In the genomic region with DNA sequence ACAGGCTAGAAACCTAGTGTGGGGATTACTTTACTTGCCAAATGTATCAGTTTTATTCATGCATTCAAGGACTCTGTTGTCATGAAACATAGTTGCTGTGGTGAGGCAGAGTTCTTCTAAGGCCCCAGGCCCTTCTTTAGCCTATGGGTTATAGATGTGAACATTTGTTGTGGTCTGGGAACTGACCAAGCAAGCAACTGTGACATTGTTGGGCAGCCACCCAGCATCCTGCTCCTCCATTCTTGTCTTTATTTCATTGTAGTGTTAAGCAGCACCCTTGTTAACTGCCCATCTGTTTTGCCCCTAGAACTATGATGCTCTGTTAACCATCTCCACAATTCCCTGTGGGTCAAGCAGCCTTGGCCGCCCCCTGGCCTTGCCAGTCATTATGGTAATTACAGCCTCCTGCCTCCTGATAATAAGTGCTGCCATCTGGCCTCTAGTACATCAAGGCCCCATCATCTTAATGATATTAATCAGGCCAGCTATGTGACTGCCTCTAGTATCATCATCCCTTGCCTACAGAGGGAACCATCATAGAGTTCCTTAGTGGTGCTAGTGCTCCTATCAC, we compare ENCODE assay signal across 34 cellular contexts. TPM values are rescaled to one million over a fixed set of nuclear protein-coding genes. Genes with fewer than 3 reads are reported as not detected.
A peak's percentile ranks its signal among the peaks of the same experiment; 100 is the strongest.
DNase-seq lines count a peak whose midpoint lies in the region; ATAC-seq and TF ChIP-seq lines count a peak whose summit lies in the region.
"Had no signal": no experiment of that assay in that cellular context is flagged by ENCODE, and none has a peak within 500 bp of the region (broad histone marks: within the 10 kb centered on the region; RNA-seq: fewer than 3 reads in every experiment).

No MANE protein-coding gene starts in this region.

- no peak overlapping the region for H3K4me3 Mint-ChIP-seq in activated CD4-positive, alpha-beta T cell treated with anti-CD3 and anti-CD28 coated beads for 36 hours
- no peak overlapping the region for H3K4me3 Mint-ChIP-seq in CD4-positive, alpha-beta T cell
- H3K4me3 Mint-ChIP-seq: activated CD4-positive, alpha-beta T cell treated with anti-CD3 and anti-CD28 coated beads, Interleukin-2, amount 10 ng/mL, durations not matched to agents 7 days and 5 days; activated naive CD8-positive, alpha-beta T cell treated with anti-CD3 and anti-CD28 coated beads for 36 hours; IgD-negative memory B cell had no signal

- peak; percentile 96 for DNase-seq in NCI-H82 (lab: John Stamatoyannopoulos, UW)
- peak; percentile 14 for DNase-seq in foreskin melanocyte
- peak; percentile 46 for DNase-seq in skeletal muscle cell (ENCODE audit: low read depth)
- no peak for DNase-seq in activated CD4-positive, alpha-beta T cell treated with anti-CD3 and anti-CD28 coated beads for 36 hours
- DNase-seq in CD4-positive, alpha-beta T cell, result no peak
- no peak for DNase-seq in SIG-M5 treated with dmso at 0.1 percent for 504 hours (lab: John Stamatoyannopoulos, UW; ENCODE audit: unreplicated experiment)
- DNase-seq: activated CD4-positive, alpha-beta T cell treated with anti-CD3 and anti-CD28 coated beads, Interleukin-2, amount 10 ng/mL, durations not matched to agents 7 days and 5 days; activated effector memory CD4-positive, alpha-beta T cell treated with Interleukin-2 at 50 U/mL for 16 hours; activated naive CD8-positive, alpha-beta T cell treated with anti-CD3 and anti-CD28 coated beads for 36 hours; activated T-cell treated with anti-CD3 and anti-CD28 coated beads, Interleukin-2, amount 50 U/mL, for 1 hour; anterior cingulate cortex; C1 segment of cervical spinal cord; Caco-2; colonic mucosa; DND-41; effector CD8-positive, alpha-beta T cell; GF-D8; GOT3; left ventricle myocardium inferior; NCI-H1048; NCI-H187 treated with DMSO at 0.1 percent for 48 hours; NCI-H2171; NCI-H526; PC-9; right lobe of liver; Right ventricle myocardium superior; stimulated activated CD4-positive, alpha-beta T cell treated with anti-CD3 and anti-CD28 coated beads, Interleukin-4, amount 100 ng/mL, for 4 hours; T-helper 9 cell; tibial artery had no signal

- H3K4me1 Mint-ChIP-seq in activated CD4-positive, alpha-beta T cell treated with anti-CD3 and anti-CD28 coated beads for 36 hours, result no peaks in the 10 kb centered on the region
- H3K4me1 Mint-ChIP-seq in CD4-positive, alpha-beta T cell (ENCODE audit: low read depth), result no peaks in the 10 kb centered on the region
- H3K4me1 Mint-ChIP-seq: activated CD4-positive, alpha-beta T cell treated with anti-CD3 and anti-CD28 coated beads, Interleukin-2, amount 10 ng/mL, durations not matched to agents 7 days and 5 days; activated naive CD8-positive, alpha-beta T cell treated with anti-CD3 and anti-CD28 coated beads for 36 hours; IgD-negative memory B cell had no signal

- no peak overlapping the region for H3K27ac ChIP-seq in CD4-positive, alpha-beta T cell (ENCODE audit: low read depth, low read length)
- H3K27ac ChIP-seq: cardiac muscle cell, colonic mucosa, epithelial cell of prostate, left ventricle myocardium inferior, PC-9, right lobe of liver, tibial artery, VCaP had no signal

- intact Hi-C loops in activated CD4-positive, alpha-beta T cell treated with anti-CD3 and anti-CD28 coated beads for 36 hours (cut with DNase I, micrococcal nuclease), result no loop called here
- intact Hi-C loops in CD4-positive, alpha-beta T cell (cut with DNase I, micrococcal nuclease), result no loop called here

- no peaks in the 10 kb centered on the region for H3K9me3 ChIP-seq in CD4-positive, alpha-beta T cell (ENCODE audit: control insufficient read depth, low read length)
- H3K9me3 ChIP-seq: Caco-2, colonic mucosa, left ventricle myocardium inferior, right lobe of liver, tibial artery had no signal

- POLR2A ChIA-PET in activated CD4-positive, alpha-beta T cell treated with anti-CD3 and anti-CD28 coated beads for 36 hours (lab: Charles Lee), result no interaction called here
- POLR2A ChIA-PET in CD4-positive, alpha-beta T cell (lab: Charles Lee), result no interaction called here

- no peak overlapping the region for H3K27ac Mint-ChIP-seq in activated CD4-positive, alpha-beta T cell treated with anti-CD3 and anti-CD28 coated beads for 36 hours
- H3K27ac Mint-ChIP-seq in CD4-positive, alpha-beta T cell, result no peak overlapping the region
- H3K27ac Mint-ChIP-seq: activated CD4-positive, alpha-beta T cell treated with anti-CD3 and anti-CD28 coated beads, Interleukin-2, amount 10 ng/mL, durations not matched to agents 7 days and 5 days; activated naive CD8-positive, alpha-beta T cell treated with anti-CD3 and anti-CD28 coated beads for 36 hours; IgD-negative memory B cell had no signal

- ATAC-seq in GM18511 (IDR thresholded peaks at IDR 0.05; ENCODE audit: unreplicated experiment), result peak; percentile 55
- no peak for ATAC-seq in activated CD4-positive, alpha-beta T cell treated with anti-CD3 and anti-CD28 coated beads for 36 hours
- no peak for ATAC-seq in CD4-positive, alpha-beta T cell (ENCODE audit: poor library complexity)
- ATAC-seq: right lobe of liver had no signal

- no peaks in the 10 kb centered on the region for H3K27me3 Mint-ChIP-seq in activated CD4-positive, alpha-beta T cell treated with anti-CD3 and anti-CD28 coated beads for 36 hours
- no peaks in the 10 kb centered on the region for H3K27me3 Mint-ChIP-seq in CD4-positive, alpha-beta T cell
- H3K27me3 Mint-ChIP-seq: activated CD4-positive, alpha-beta T cell treated with anti-CD3 and anti-CD28 coated beads, Interleukin-2, amount 10 ng/mL, durations not matched to agents 7 days and 5 days; activated naive CD8-positive, alpha-beta T cell treated with anti-CD3 and anti-CD28 coated beads for 36 hours had no signal

- no peaks in the 10 kb centered on the region for H3K9me3 Mint-ChIP-seq in activated CD4-positive, alpha-beta T cell treated with anti-CD3 and anti-CD28 coated beads for 36 hours (ENCODE audit: low read depth)
- H3K9me3 Mint-ChIP-seq in CD4-positive, alpha-beta T cell, result no peaks in the 10 kb centered on the region
- H3K9me3 Mint-ChIP-seq: activated CD4-positive, alpha-beta T cell treated with anti-CD3 and anti-CD28 coated beads, Interleukin-2, amount 10 ng/mL, durations not matched to agents 7 days and 5 days; activated naive CD8-positive, alpha-beta T cell treated with anti-CD3 and anti-CD28 coated beads for 36 hours had no signal

- CTCF ChIA-PET in activated CD4-positive, alpha-beta T cell treated with anti-CD3 and anti-CD28 coated beads for 36 hours (lab: Charles Lee), result interaction anchor here (0.6 kb wide), 1 partner anchor 1026 kb away, joined by 3 read pairs; no protein-coding TSS in a partner anchor
- CTCF ChIA-PET in CD4-positive, alpha-beta T cell (lab: Charles Lee), result no interaction called here

- H3K27me3 ChIP-seq in CD4-positive, alpha-beta T cell (ENCODE audit: control insufficient read depth, insufficient read depth, low read length), result no peaks in the 10 kb centered on the region
- H3K27me3 ChIP-seq: cardiac muscle cell, colonic mucosa, right lobe of liver, tibial artery had no signal

- H3K4me3 ChIP-seq in skeletal muscle cell (ENCODE audit: low read depth, low read length), result no peak overlapping the region
- H3K4me3 ChIP-seq: cardiac muscle cell, colonic mucosa, left ventricle myocardium inferior, PC-9, right lobe of liver, tibial artery had no signal

- H3K36me3 Mint-ChIP-seq in activated CD4-positive, alpha-beta T cell treated with anti-CD3 and anti-CD28 coated beads for 36 hours (ENCODE audit: low read depth), result no peaks in the 10 kb centered on the region
- H3K36me3 Mint-ChIP-seq in CD4-positive, alpha-beta T cell (ENCODE audit: low read depth), result no peaks in the 10 kb centered on the region
- H3K36me3 Mint-ChIP-seq: activated naive CD8-positive, alpha-beta T cell treated with anti-CD3 and anti-CD28 coated beads for 36 hours; IgD-negative memory B cell had no signal

- TF ChIP-seq CTCF in CD4-positive, alpha-beta T cell (IDR thresholded peaks at IDR 0.05), result no peak

RNA-seq across cellular contexts. Expression of a gene that starts 12.2 kb away (rescaled TPM):
- 10 to 100 TPM; 27.9 to 29.6 TPM for total RNA-seq in activated CD4-positive, alpha-beta T cell treated with anti-CD3 and anti-CD28 coated beads for 36 hours
- 10 to 100 TPM; 56.6 to 58.6 TPM for total RNA-seq in CD4-positive, alpha-beta T cell

Comparison
In these comparisons a context has a peak if more than half of its experiments do, and no peak if none do; other contexts are left out.
1. DNase-seq: peak in NCI-H82 (single experiment), foreskin melanocyte (single experiment) and skeletal muscle cell (single experiment); none in activated CD4-positive, alpha-beta T cell treated with anti-CD3 and anti-CD28 coated beads for 36 hours (single experiment), CD4-positive, alpha-beta T cell (0 of 10) and SIG-M5 treated with dmso at 0.1 percent for 504 hours (single experiment).